14 cellular contexts compared by ENCODE assay signal in the genomic region with DNA sequence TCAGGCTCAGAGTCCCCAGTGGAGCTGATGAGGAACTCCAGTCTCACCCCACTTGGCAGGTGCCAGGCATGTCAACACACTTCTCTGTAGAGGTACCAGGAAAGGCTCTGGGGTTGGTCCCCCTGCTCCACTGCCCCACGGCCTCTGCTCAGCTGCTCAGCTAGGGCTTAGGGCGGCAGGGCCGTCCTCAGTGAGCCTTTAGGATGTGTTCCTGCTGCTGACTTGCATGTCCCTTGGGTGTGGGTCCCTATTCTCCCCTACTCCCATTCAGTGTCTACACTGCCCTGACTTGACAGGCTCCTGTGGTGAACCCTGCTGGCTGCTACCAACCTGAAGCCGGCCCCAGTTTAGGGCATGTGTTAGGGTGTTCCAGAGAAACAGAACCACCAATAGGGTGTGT. TPM values are rescaled to one million over a fixed set of nuclear protein-coding genes. Genes with fewer than 3 reads are reported as not detected.
DNase-seq lines count a peak whose midpoint lies in the region; ATAC-seq and TF ChIP-seq lines count a peak whose summit lies in the region.
"Had no signal": no experiment of that assay in that cellular context is flagged by ENCODE, and none has a peak within 500 bp of the region (broad histone marks: within the 10 kb centered on the region; RNA-seq: fewer than 3 reads in every experiment).

No MANE protein-coding gene starts in this region.

- H4K20me1 ChIP-seq in GM23338 (replicated peaks; ENCODE audit: insufficient read depth), result no peaks in the 10 kb centered on the region; the same call in 1 of the 2 replicates

- no peaks in the 10 kb centered on the region for H3K36me3 Mint-ChIP-seq in activated naive CD8-positive, alpha-beta T cell treated with anti-CD3 and anti-CD28 coated beads, Interleukin-2, amount 10 ng/mL, durations not matched to agents 7 days and 5 days
- H3K36me3 Mint-ChIP-seq in activated naive CD8-positive, alpha-beta T cell treated with anti-CD3 and anti-CD28 coated beads for 36 hours, result no peaks in the 10 kb centered on the region
- H3K36me3 Mint-ChIP-seq in GM23338 (ENCODE audit: low read depth), result no peaks in the 10 kb centered on the region
- H3K36me3 Mint-ChIP-seq: CD8-positive, alpha-beta T cell had no signal

- H3K79me2 ChIP-seq in GM23338 (replicated peaks; ENCODE audit: insufficient read depth), result no peaks in the 10 kb centered on the region

- peak; percentile 66 for ATAC-seq in activated naive CD8-positive, alpha-beta T cell treated with anti-CD3 and anti-CD28 coated beads, Interleukin-2, amount 10 ng/mL, durations not matched to agents 7 days and 5 days (ENCODE audit: low read depth)
- peak; percentile 32 for ATAC-seq in GM23338
- ATAC-seq in lower lobe of right lung, result peak; percentile 14 to 21
- ATAC-seq in GM19397 (IDR thresholded peaks at IDR 0.05; ENCODE audit: unreplicated experiment), result no peak
- ATAC-seq: CD8-positive, alpha-beta T cell; HCT116 had no signal

- H3K9me3 Mint-ChIP-seq in activated naive CD8-positive, alpha-beta T cell treated with anti-CD3 and anti-CD28 coated beads, Interleukin-2, amount 10 ng/mL, durations not matched to agents 7 days and 5 days, result no peaks in the 10 kb centered on the region
- no peaks in the 10 kb centered on the region for H3K9me3 Mint-ChIP-seq in activated naive CD8-positive, alpha-beta T cell treated with anti-CD3 and anti-CD28 coated beads for 36 hours
- H3K9me3 Mint-ChIP-seq in GM23338, result no peaks in the 10 kb centered on the region
- H3K9me3 Mint-ChIP-seq: CD8-positive, alpha-beta T cell had no signal

- TF ChIP-seq CTCF in GM23338 (conservative IDR thresholded peaks at IDR 0.05; ENCODE audit: low read depth in 2 of 2) (no peak), lower lobe of right lung (IDR thresholded peaks at IDR 0.05) (no peak)

- H3K4me3 ChIP-seq in GM23338 (no peak overlapping the region), lower lobe of right lung (no peak overlapping the region)

- H3F3A ChIP-seq in GM23338 (replicated peaks; ENCODE audit: low read depth), result no peaks in the 10 kb centered on the region

- no peak overlapping the region for H3K4me2 ChIP-seq in GM23338

- H3K27me3 ChIP-seq in GM23338 (ENCODE audit: insufficient read depth) (peaks cover 38% of the 10 kb centered on the region), lower lobe of right lung (ENCODE audit: low read depth) (peaks cover 52% of the 10 kb centered on the region)

- no peaks in the 10 kb centered on the region for H3K9me3 ChIP-seq in lower lobe of right lung

- H3K4me1 ChIP-seq in GM23338 (ENCODE audit: insufficient read depth), result no peaks in the 10 kb centered on the region
- H3K4me1 ChIP-seq in lower lobe of right lung, result no peaks in the 10 kb centered on the region

- no peak for DNase-seq in activated naive CD8-positive, alpha-beta T cell treated with anti-CD3 and anti-CD28 coated beads, Interleukin-2, amount 10 ng/mL, durations not matched to agents 7 days and 5 days
- DNase-seq in activated naive CD8-positive, alpha-beta T cell treated with anti-CD3 and anti-CD28 coated beads for 36 hours, result no peak
- DNase-seq in GM23338 (ENCODE audit: low spot score) (no peak), lower lobe of right lung (no peak)
- no peak for DNase-seq in activated CD4-positive, alpha-beta T cell treated with anti-CD3 and anti-CD28 coated beads for 4 hours
- DNase-seq in activated T-cell treated with anti-CD3 and anti-CD28 coated beads, Interleukin-2, amount 50 U/mL, for 1 hour, result no peak
- DNase-seq: CD8-positive, alpha-beta T cell; COR-L47; DMS153; DMS79 treated with DMSO at 0.1 percent for 48 hours; EL had no signal

- intact Hi-C loops in lower lobe of right lung (cut with DNase I), result no loop called here

- POLR2A ChIA-PET in activated naive CD8-positive, alpha-beta T cell treated with anti-CD3 and anti-CD28 coated beads, Interleukin-2, amount 10 ng/mL, durations not matched to agents 7 days and 5 days (lab: Charles Lee), result interaction anchor here (0.6 kb wide), 1 partner anchor 53 kb away, joined by 3 read pairs; no protein-coding TSS in a partner anchor

- no peaks in the 10 kb centered on the region for H3K9me2 ChIP-seq in GM23338 (ENCODE audit: insufficient read depth)

- no peak overlapping the region for H3K27ac Mint-ChIP-seq in activated naive CD8-positive, alpha-beta T cell treated with anti-CD3 and anti-CD28 coated beads, Interleukin-2, amount 10 ng/mL, durations not matched to agents 7 days and 5 days
- H3K27ac Mint-ChIP-seq in activated naive CD8-positive, alpha-beta T cell treated with anti-CD3 and anti-CD28 coated beads for 36 hours, result no peak overlapping the region
- H3K27ac Mint-ChIP-seq in GM23338, result no peak overlapping the region
- H3K27ac Mint-ChIP-seq: CD14-positive monocyte; CD8-positive, alpha-beta T cell had no signal

- H3K36me3 ChIP-seq in GM23338 (ENCODE audit: insufficient read depth), result no peaks in the 10 kb centered on the region
- no peaks in the 10 kb centered on the region for H3K36me3 ChIP-seq in lower lobe of right lung

- no peak overlapping the region for H2AFZ ChIP-seq in GM23338

- peaks cover 39% of the 10 kb centered on the region for H3K27me3 Mint-ChIP-seq in activated naive CD8-positive, alpha-beta T cell treated with anti-CD3 and anti-CD28 coated beads, Interleukin-2, amount 10 ng/mL, durations not matched to agents 7 days and 5 days
- H3K27me3 Mint-ChIP-seq in activated naive CD8-positive, alpha-beta T cell treated with anti-CD3 and anti-CD28 coated beads for 36 hours, result peaks cover 49% of the 10 kb centered on the region
- H3K27me3 Mint-ChIP-seq in GM23338 (ENCODE audit: insufficient read depth, low read depth, poor library complexity), result peaks cover 29% of the 10 kb centered on the region

- H3K27ac ChIP-seq in GM23338 (ENCODE audit: low read depth) (no peak overlapping the region), lower lobe of right lung (no peak overlapping the region)

- no peaks in the 10 kb centered on the region for H3K4me1 Mint-ChIP-seq in activated naive CD8-positive, alpha-beta T cell treated with anti-CD3 and anti-CD28 coated beads, Interleukin-2, amount 10 ng/mL, durations not matched to agents 7 days and 5 days
- H3K4me1 Mint-ChIP-seq in activated naive CD8-positive, alpha-beta T cell treated with anti-CD3 and anti-CD28 coated beads for 36 hours, result no peaks in the 10 kb centered on the region
- H3K4me1 Mint-ChIP-seq in GM23338, result no peaks in the 10 kb centered on the region; the same call in 1 of the 3 replicates
- H3K4me1 Mint-ChIP-seq: CD14-positive monocyte had no signal

- H3K4me3 Mint-ChIP-seq in activated naive CD8-positive, alpha-beta T cell treated with anti-CD3 and anti-CD28 coated beads, Interleukin-2, amount 10 ng/mL, durations not matched to agents 7 days and 5 days, result no peak overlapping the region
- no peak overlapping the region for H3K4me3 Mint-ChIP-seq in activated naive CD8-positive, alpha-beta T cell treated with anti-CD3 and anti-CD28 coated beads for 36 hours
- H3K4me3 Mint-ChIP-seq in GM23338, result no peak overlapping the region
- H3K4me3 Mint-ChIP-seq: CD14-positive monocyte; CD8-positive, alpha-beta T cell had no signal

TF ChIP-seq in GM23338, 12 proteins besides CTCF, POLR2A, EP300 and RAD21 (continues in another document):
- TF ChIP-seq JUNB (IDR thresholded peaks at IDR 0.05; ENCODE audit: unreplicated experiment) (no peak), NANOG (IDR thresholded peaks at IDR 0.05; ENCODE audit: borderline replicate concordance) (no peak), STAT1 (IDR thresholded peaks at IDR 0.05; ENCODE audit: unreplicated experiment) (no peak), EZH2 (IDR thresholded peaks at IDR 0.05; ENCODE audit: low read depth, unreplicated experiment) (no peak), POLR2AphosphoS5 (IDR thresholded peaks at IDR 0.05; ENCODE audit: low read depth) (no peak), ZNF114 (CRISPR knock-in tag; IDR thresholded peaks at IDR 0.05) (no peak), EZH2phosphoT487 (IDR thresholded peaks at IDR 0.05; ENCODE audit: unreplicated experiment) (no peak)
- TF ChIP-seq, protein P1, sequence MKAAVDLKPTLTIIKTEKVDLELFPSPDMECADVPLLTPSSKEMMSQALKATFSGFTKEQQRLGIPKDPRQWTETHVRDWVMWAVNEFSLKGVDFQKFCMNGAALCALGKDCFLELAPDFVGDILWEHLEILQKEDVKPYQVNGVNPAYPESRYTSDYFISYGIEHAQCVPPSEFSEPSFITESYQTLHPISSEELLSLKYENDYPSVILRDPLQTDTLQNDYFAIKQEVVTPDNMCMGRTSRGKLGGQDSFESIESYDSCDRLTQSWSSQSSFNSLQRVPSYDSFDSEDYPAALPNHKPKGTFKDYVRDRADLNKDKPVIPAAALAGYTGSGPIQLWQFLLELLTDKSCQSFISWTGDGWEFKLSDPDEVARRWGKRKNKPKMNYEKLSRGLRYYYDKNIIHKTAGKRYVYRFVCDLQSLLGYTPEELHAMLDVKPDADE (IDR thresholded peaks at IDR 0.05), result no peak

RNA-seq across cellular contexts. Expression of a gene that starts 17.9 kb away (rescaled TPM):
- total RNA-seq in activated naive CD8-positive, alpha-beta T cell treated with anti-CD3 and anti-CD28 coated beads, Interleukin-2, amount 10 ng/mL, durations not matched to agents 7 days and 5 days, result 100 to 1,000 TPM; 138 to 139 TPM
- 100 to 1,000 TPM in 1 of 2 experiments, 10 to 100 TPM in 1; 96.1 to 102 TPM for total RNA-seq in activated naive CD8-positive, alpha-beta T cell treated with anti-CD3 and anti-CD28 coated beads for 36 hours
- 70.2 and 74.1 TPM in 2 replicates for total RNA-seq in GM23338 (2014; rRNA removed; shearing (Covaris generic))
- polyA plus RNA-seq in GM23338 (2016; fragmentation: Nextera tagmentation; extraction: Ambion mirVana), result 28.8 and 29.0 TPM in 2 replicates
- total RNA-seq in lower lobe of right lung, result 58.2 TPM
